Comparison of ENCODE assay signal across 31 cellular contexts in genomic region chr1:232146514-232146913, GRCh38.
DNase-seq lines count a peak whose midpoint lies in the region; ATAC-seq, FAIRE-seq and TF ChIP-seq lines count a peak whose summit lies in the region.
"Had no signal": no experiment of that assay in that cellular context is flagged by ENCODE, and none has a peak within 500 bp of the region (broad histone marks: within the 10 kb centered on the region; RNA-seq: fewer than 3 reads in every experiment).

No MANE protein-coding gene starts in this region.

- H3K4me1 Mint-ChIP-seq in WTC11, result peaks cover 44% of the 10 kb centered on the region
- H3K4me1 Mint-ChIP-seq: B cell; CD14-positive monocyte; CD4-positive, alpha-beta memory T cell; CD4-positive, CD25-positive, alpha-beta regulatory T cell; CD8-positive, alpha-beta memory T cell had no signal

- H3K4me3 ChIP-seq in H1 (ENCODE audit: extremely low read depth in 1 of 4, insufficient read depth in 2 of 4, low read depth in 3 of 4, low read length in 4 of 4) (no peak overlapping the region), pancreas (no peak overlapping the region)
- H3K4me3 ChIP-seq: A549; BLaER1; BLaER1 treated with 17β-estradiol and CSF1 and Interleukin-3, amounts not matched to agents 10 nM and 100 nM had no signal

- H3K27ac ChIP-seq in H1 (ENCODE audit: low read depth, low read length), result no peak overlapping the region
- no peak overlapping the region for H3K27ac ChIP-seq in pancreas
- H3K27ac ChIP-seq: 22Rv1; BLaER1; BLaER1 treated with 17β-estradiol and CSF1 and Interleukin-3, amounts not matched to agents 10 nM and 100 nM; C4-2B had no signal

- no peak overlapping the region for H2BK120ac ChIP-seq in H1 (replicated peaks; ENCODE audit: low read depth, low read length)

- no peak overlapping the region for H3K56ac ChIP-seq in H1 (replicated peaks; ENCODE audit: insufficient read length, low read depth, low read length)

- CTCF ChIA-PET in WTC11 (lab: Charles Lee) (no interaction called here), H1 (lab: Charles Lee; ENCODE audit: partially characterized antibody) (no interaction called here)

- TF ChIP-seq EP300 in H1 (IDR thresholded peaks at IDR 0.05; ENCODE audit: borderline replicate concordance in 1 of 2, low read depth in 2 of 2, low read length in 2 of 2), result no peak

- H3K27me3 ChIP-seq in H1 (replicated peaks in 1 of 4; ENCODE audit: control insufficient read depth in 3 of 4, extremely low read depth in 1 of 4, insufficient read depth in 3 of 4, low read length in 3 of 4) (no peaks in the 10 kb centered on the region), pancreas (no peaks in the 10 kb centered on the region)
- H3K27me3 ChIP-seq: BE2C; BLaER1; BLaER1 treated with 17β-estradiol and CSF1 and Interleukin-3, amounts not matched to agents 10 nM and 100 nM had no signal

- H3K4ac ChIP-seq in H1 (replicated peaks; ENCODE audit: insufficient read length, low read depth, low read length), result no peak overlapping the region

- no peak overlapping the region for H2BK20ac ChIP-seq in H1 (ENCODE audit: low read length)

- no peaks in the 10 kb centered on the region for H3K9me3 ChIP-seq in H1 (ENCODE audit: insufficient read depth in 2 of 2, low read depth in 1 of 2, low read length in 1 of 2)
- no peaks in the 10 kb centered on the region for H3K9me3 ChIP-seq in pancreas
- H3K9me3 ChIP-seq: BE2C, BLaER1, Caco-2 had no signal

- no peaks in the 10 kb centered on the region for H3K9me3 Mint-ChIP-seq in WTC11
- H3K9me3 Mint-ChIP-seq: CD4-positive, alpha-beta memory T cell; CD4-positive, alpha-beta T cell; CD8-positive, alpha-beta memory T cell; CD8-positive, alpha-beta T cell had no signal

- H3K23ac ChIP-seq in H1 (ENCODE audit: insufficient read length), result no peak overlapping the region

- no peak overlapping the region for H3K9ac ChIP-seq in H1 (replicated peaks in 1 of 4; ENCODE audit: extremely low read depth in 1 of 4, low read depth in 3 of 4, low read length in 3 of 4)
- H3K9ac ChIP-seq: BLaER1; BLaER1 treated with 17β-estradiol and CSF1 and Interleukin-3, amounts not matched to agents 10 nM and 100 nM had no signal

- no peak overlapping the region for H4K5ac ChIP-seq in H1 (ENCODE audit: insufficient read length, low read depth, low read length)

- ATAC-seq in WTC11 (no peak), GM21526 (IDR thresholded peaks at IDR 0.05; ENCODE audit: low FRiP score, unreplicated experiment) (no peak), pancreas (no peak)
- ATAC-seq: A549; CD8-positive, alpha-beta T cell had no signal

- H3K36me3 Mint-ChIP-seq in WTC11, result peaks cover 10% of the 10 kb centered on the region
- H3K36me3 Mint-ChIP-seq: CD14-positive monocyte; CD4-positive, alpha-beta memory T cell; CD4-positive, CD25-positive, alpha-beta regulatory T cell; CD8-positive, alpha-beta memory T cell; CD8-positive, alpha-beta T cell had no signal

- H3K79me2 ChIP-seq in H1 (ENCODE audit: control insufficient read depth in 1 of 2, insufficient read depth in 2 of 2, low read length in 2 of 2), result no peaks in the 10 kb centered on the region

- no peak overlapping the region for H2BK15ac ChIP-seq in H1 (ENCODE audit: low read length)

- H3K36me3 ChIP-seq in H1 (ENCODE audit: control insufficient read depth in 2 of 4, insufficient read depth in 4 of 4, low read length in 3 of 4) (peaks cover 0 to 4% (median 1%) of the 10 kb centered on the region in 4 experiments; a peak in 2 of 8 replicates), pancreas (no peaks in the 10 kb centered on the region)
- H3K36me3 ChIP-seq: BE2C; BLaER1; BLaER1 treated with 17β-estradiol and CSF1 and Interleukin-3, amounts not matched to agents 10 nM and 100 nM had no signal

- DNase-seq in WTC11 (ENCODE audit: low spot score) (no peak), H1 (ENCODE audit: low read depth in 1 of 2, low spot score in 2 of 2) (no peak), pancreas (no peak)
- DNase-seq: 8988T; ACHN; AML-193; BE2C; C1 segment of cervical spinal cord; Caco-2; Calu3; CD4-positive, alpha-beta memory T cell; CD4-positive, alpha-beta T cell; CD4-positive, CD25-positive, alpha-beta regulatory T cell; CD8-positive, alpha-beta memory T cell; CD8-positive, alpha-beta T cell; COR-L47; DMS 273 treated with DMSO at 0.1 percent for 48 hours; DMS53; DMS79; DMS79 treated with DMSO at 0.1 percent for 48 hours; DND-41; EL had no signal

- no peak overlapping the region for H3K18ac ChIP-seq in H1 (ENCODE audit: extremely low read depth, low read length)

- H3K27ac Mint-ChIP-seq in WTC11, result no peak overlapping the region
- H3K27ac Mint-ChIP-seq: B cell; CD14-positive monocyte; CD4-positive, alpha-beta memory T cell; CD4-positive, alpha-beta T cell; CD4-positive, CD25-positive, alpha-beta regulatory T cell; CD8-positive, alpha-beta memory T cell; CD8-positive, alpha-beta T cell had no signal

- FAIRE-seq in H1 (lab: Jason Lieb, UNC) (no peak), pancreas (lab: Jason Lieb, UNC) (no peak)
- FAIRE-seq: A204.1, A549 had no signal

- intact Hi-C loops in pancreas (cut with DNase I), result no loop called here

- no peaks in the 10 kb centered on the region; the same call in none of the 2 replicates for H3K79me1 ChIP-seq in H1 (ENCODE audit: low read depth, low read length)

- H3K4me3 Mint-ChIP-seq in WTC11, result no peak overlapping the region
- H3K4me3 Mint-ChIP-seq: B cell; CD14-positive monocyte; CD4-positive, alpha-beta memory T cell; CD4-positive, alpha-beta T cell; CD4-positive, CD25-positive, alpha-beta regulatory T cell; CD8-positive, alpha-beta memory T cell; CD8-positive, alpha-beta T cell had no signal

- no peak overlapping the region for H2BK12ac ChIP-seq in H1 (ENCODE audit: low read depth, low read length)

- no peak overlapping the region for H2AFZ ChIP-seq in H1 (ENCODE audit: low read length)

- no peaks in the 10 kb centered on the region for H3K27me3 Mint-ChIP-seq in WTC11 (ENCODE audit: low read depth)
- H3K27me3 Mint-ChIP-seq: CD4-positive, alpha-beta T cell had no signal

- H4K8ac ChIP-seq in H1 (ENCODE audit: extremely low read depth, insufficient read depth, low read length), result no peak overlapping the region

- TF ChIP-seq CTCF in WTC11 (IDR thresholded peaks at IDR 0.05) (no peak), H1 (IDR thresholded peaks at IDR 0.05; ENCODE audit: control extremely low read depth in 1 of 3, insufficient read depth in 1 of 3, low read depth in 1 of 3, low read length in 3 of 3) (no peak), pancreas (IDR thresholded peaks at IDR 0.05) (no peak)

- H4K20me1 ChIP-seq in H1 (replicated peaks in 1 of 2; ENCODE audit: control insufficient read depth in 1 of 2, insufficient read depth in 2 of 2, low read length in 2 of 2), result peaks cover 4 to 7% of the 10 kb centered on the region in 2 experiments
- H4K20me1 ChIP-seq: BLaER1; BLaER1 treated with 17β-estradiol and CSF1 and Interleukin-3, amounts not matched to agents 10 nM and 100 nM had no signal

- 88% methylated on average over 3 of the region's 3 CpGs; no CpG with 5 or more reads in 1 of the 2 experiments for WGBS in H1 (ENCODE audit: extremely low coverage in 1 of 2, insufficient coverage in 1 of 2, insufficient read length in 1 of 2, insufficient replicate concordance in 2 of 2, low coverage in 1 of 2, low lambda C conversion rate in 2 of 2, missing lambda C conversion rate in 1 of 2), 2 experiments
- WGBS in pancreas, 2 donors, result 69 to 76% methylated on average over 3 of the region's 3 CpGs

- H3K14ac ChIP-seq in H1 (ENCODE audit: insufficient read length), result no peak overlapping the region

- H3K4me1 ChIP-seq in H1 (replicated peaks in 1 of 4; ENCODE audit: control insufficient read depth in 3 of 4, insufficient read depth in 4 of 4, low read length in 3 of 4) (peaks cover 0 to 8% (median 5%) of the 10 kb centered on the region in 4 experiments; a peak in 3 of 7 replicates), pancreas (peaks cover 0 to 4% (median 0%) of the 10 kb centered on the region in 3 donors)
- H3K4me1 ChIP-seq: BE2C; BLaER1; BLaER1 treated with 17β-estradiol and CSF1 and Interleukin-3, amounts not matched to agents 10 nM and 100 nM; Caco-2 had no signal

- TF ChIP-seq RAD21 in H1 (IDR thresholded peaks at IDR 0.05 in 1 of 2, conservative IDR thresholded peaks at IDR 0.05 in 1 of 2; ENCODE audit: low read depth in 2 of 2, low read length in 2 of 2), result no peak

- H2AK5ac ChIP-seq in H1 (ENCODE audit: low read depth, low read length), result no peak overlapping the region

- POLR2A ChIA-PET in WTC11 (lab: Charles Lee), result no interaction called here
- POLR2A ChIA-PET in H1 (lab: Charles Lee; ENCODE audit: partially characterized antibody), result no interaction called here

- no peak for TF ChIP-seq POLR2A in H1 (IDR thresholded peaks at IDR 0.05; ENCODE audit: control extremely low read depth in 1 of 2, low read depth in 2 of 2, low read length in 2 of 2)

- no peak overlapping the region for H4K91ac ChIP-seq in H1 (replicated peaks; ENCODE audit: insufficient read length, low read length)

- H3K4me2 ChIP-seq in H1 (ENCODE audit: insufficient read depth in 1 of 2, low read depth in 2 of 2, low read length in 2 of 2), result no peak overlapping the region
- H3K4me2 ChIP-seq: A549; BLaER1; BLaER1 treated with 17β-estradiol and CSF1 and Interleukin-3, amounts not matched to agents 10 nM and 100 nM had no signal

- H2BK5ac ChIP-seq in H1 (ENCODE audit: low read depth, low read length), result no peak overlapping the region

- H3K23me2 ChIP-seq in H1 (ENCODE audit: low read depth, low read length), result no peaks in the 10 kb centered on the region

TF ChIP-seq in WTC11, 78 proteins besides CTCF, POLR2A, EP300 and RAD21 (continues in another document):
- TF ChIP-seq NFATC4 (CRISPR knock-in tag; IDR thresholded peaks at IDR 0.05), result no peak; the same call in 1 of the 2 replicates
- TF ChIP-seq PRRX2 (CRISPR knock-in tag; IDR thresholded peaks at IDR 0.05), result peak; percentile 60; the same call in 1 of the 2 replicates

TF ChIP-seq in H1, 55 proteins besides CTCF, POLR2A, EP300 and RAD21 (continues in another document):
- TF ChIP-seq CBX8 (IDR thresholded peaks at IDR 0.05; ENCODE audit: borderline replicate concordance, low read depth, low read length), result no peak
- no peak for TF ChIP-seq JUN (IDR thresholded peaks at IDR 0.05; ENCODE audit: low read depth, low read length)
- peak; percentile 15 for TF ChIP-seq TAF7 (optimal IDR thresholded peaks at IDR 0.05; ENCODE audit: borderline replicate concordance, low read depth, low read length)
- peak; percentile 61; the same call in 1 of the 2 replicates for TF ChIP-seq POLR2AphosphoS5 (IDR thresholded peaks at IDR 0.05; ENCODE audit: low read depth, low read length)
- no peak for TF ChIP-seq SIX5 (IDR thresholded peaks at IDR 0.05; ENCODE audit: low read depth, low read length)
- TF ChIP-seq E2F6 (IDR thresholded peaks at IDR 0.05), result no peak
- no peak for TF ChIP-seq SP2 (IDR thresholded peaks at IDR 0.05; ENCODE audit: low read length)
- no peak for TF ChIP-seq RFX5 (IDR thresholded peaks at IDR 0.05; ENCODE audit: borderline replicate concordance, low read depth, low read length)
- TF ChIP-seq JUND (IDR thresholded peaks at IDR 0.05; ENCODE audit: low read length), result no peak
